In genomic region chr2:216491757-216492635, GRCh38 we compare ENCODE assay signal across 1 cellular context.
TF ChIP-seq lines count a peak whose summit lies in the region.

No MANE protein-coding gene starts in this region.

TF ChIP-seq in H1, 55 proteins besides CTCF, POLR2A, EP300 and RAD21 (continued from another document):
- TF ChIP-seq KDM5A (IDR thresholded peaks at IDR 0.05; ENCODE audit: low read length) (no peak), SP1 (IDR thresholded peaks at IDR 0.05; ENCODE audit: low read depth, low read length) (no peak)
TF ChIP-seq in H1: peak in this region for 0.
